ENCODE assay signal across 8 cellular contexts in the genomic region with DNA sequence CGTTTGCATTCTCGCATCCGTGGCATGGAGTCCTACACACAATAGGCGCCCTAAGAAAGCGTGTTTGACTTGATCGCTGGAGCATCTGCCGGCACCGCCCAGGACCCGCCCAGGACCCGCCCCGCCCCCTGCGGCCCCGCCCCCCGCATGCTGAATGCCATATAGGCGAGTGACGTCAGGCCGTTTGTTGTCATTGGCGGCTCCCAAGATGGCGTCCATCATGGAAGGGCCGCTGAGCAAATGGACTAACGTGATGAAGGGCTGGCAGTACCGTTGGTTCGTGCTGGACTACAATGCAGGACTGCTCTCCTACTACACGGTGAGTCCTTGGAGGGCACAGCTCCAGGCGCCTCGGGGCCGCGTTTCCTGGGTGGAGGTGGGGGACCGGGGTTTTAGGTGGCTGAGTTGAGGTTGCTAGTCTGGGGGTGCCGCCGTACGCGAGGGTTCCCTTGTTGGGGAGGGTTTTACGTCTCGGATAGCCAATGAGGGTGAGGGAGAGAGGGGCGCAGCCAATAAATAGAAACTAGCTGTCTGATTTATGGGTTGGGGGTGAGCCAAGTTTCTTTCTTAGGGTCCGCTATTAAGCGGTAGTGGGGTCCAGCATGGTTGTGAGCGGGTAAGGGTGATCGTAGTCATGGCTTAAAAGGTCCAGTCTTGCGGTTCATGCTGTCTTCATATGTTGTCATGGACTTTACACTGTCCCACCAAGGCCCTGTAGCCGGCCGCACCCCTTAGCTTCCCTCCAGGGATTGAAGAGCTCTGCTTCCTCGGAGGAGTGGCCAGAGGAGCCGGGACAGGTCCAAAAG. TPM values are rescaled to one million over a fixed set of nuclear protein-coding genes. Genes with fewer than 3 reads are reported as not detected.
DNase-seq lines count a peak whose midpoint lies in the region; ATAC-seq and TF ChIP-seq lines count a peak whose summit lies in the region.

A gene with protein sequence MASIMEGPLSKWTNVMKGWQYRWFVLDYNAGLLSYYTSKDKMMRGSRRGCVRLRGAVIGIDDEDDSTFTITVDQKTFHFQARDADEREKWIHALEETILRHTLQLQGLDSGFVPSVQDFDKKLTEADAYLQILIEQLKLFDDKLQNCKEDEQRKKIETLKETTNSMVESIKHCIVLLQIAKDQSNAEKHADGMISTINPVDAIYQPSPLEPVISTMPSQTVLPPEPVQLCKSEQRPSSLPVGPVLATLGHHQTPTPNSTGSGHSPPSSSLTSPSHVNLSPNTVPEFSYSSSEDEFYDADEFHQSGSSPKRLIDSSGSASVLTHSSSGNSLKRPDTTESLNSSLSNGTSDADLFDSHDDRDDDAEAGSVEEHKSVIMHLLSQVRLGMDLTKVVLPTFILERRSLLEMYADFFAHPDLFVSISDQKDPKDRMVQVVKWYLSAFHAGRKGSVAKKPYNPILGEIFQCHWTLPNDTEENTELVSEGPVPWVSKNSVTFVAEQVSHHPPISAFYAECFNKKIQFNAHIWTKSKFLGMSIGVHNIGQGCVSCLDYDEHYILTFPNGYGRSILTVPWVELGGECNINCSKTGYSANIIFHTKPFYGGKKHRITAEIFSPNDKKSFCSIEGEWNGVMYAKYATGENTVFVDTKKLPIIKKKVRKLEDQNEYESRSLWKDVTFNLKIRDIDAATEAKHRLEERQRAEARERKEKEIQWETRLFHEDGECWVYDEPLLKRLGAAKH (plus strand): TSS at position 190 of the 806 bp plus-strand sequence. CDS start 19 bp downstream, at position 209.

- H3K4me3 Mint-ChIP-seq in type B pancreatic cell, result peak within 1 kb of the TSS; percentile 100

- H3K27me3 Mint-ChIP-seq in type B pancreatic cell, result peaks cover 6% of the 10 kb centered on the region

- no peaks in the 10 kb centered on the region for H3K27me3 ChIP-seq in adipocyte (replicated peaks; ENCODE audit: control insufficient read depth, insufficient read depth, low read length)

- no peak for TF ChIP-seq CTCF in GM12865 (IDR thresholded peaks at IDR 0.05; ENCODE audit: insufficient read depth, low read depth, low read length, missing control alignments)
- TF ChIP-seq CTCF in type B pancreatic cell (conservative IDR thresholded peaks at IDR 0.05), result no peak

- peaks cover 48% of the 10 kb centered on the region for H3K4me1 ChIP-seq in adipocyte (ENCODE audit: control insufficient read depth, insufficient read depth, low read length)

- peaks cover 24% of the 10 kb centered on the region for H3K4me1 Mint-ChIP-seq in type B pancreatic cell (ENCODE audit: unreplicated experiment)

- ATAC-seq in HG02798 (IDR thresholded peaks at IDR 0.05; ENCODE audit: poor library complexity, unreplicated experiment), result peak; percentile 89

- no peaks in the 10 kb centered on the region for H3K36me3 ChIP-seq in adipocyte (ENCODE audit: control insufficient read depth, insufficient read depth, low read length, severe bottlenecking)

- H3K27ac Mint-ChIP-seq in type B pancreatic cell, result peak within 1 kb of the TSS; percentile 100

- no peaks in the 10 kb centered on the region for H3K36me3 Mint-ChIP-seq in type B pancreatic cell

- H3K4me3 ChIP-seq in GM12865 (ENCODE audit: low read depth, low read length) (peak within 1 kb of the TSS; percentile 99), adipocyte (ENCODE audit: low read length) (peak within 1 kb of the TSS; percentile 99)

- peak within 1 kb of the TSS; percentile 93 for H3K9ac ChIP-seq in adipocyte (ENCODE audit: low read length)

- DNase-seq in GM12865 (ENCODE audit: low read depth), result peak; percentile 92
- peak; percentile 59 for DNase-seq in NCI-H1436 treated with DMSO at 0.1 percent for 48 hours (lab: John Stamatoyannopoulos, UW)
- peak; percentile 86 for DNase-seq in T follicular helper cell (ENCODE audit: low read depth)
- peak; percentile 97 for DNase-seq in adipocyte (ENCODE audit: low read depth)
- DNase-seq in cardiac septum (ENCODE audit: low spot score), result peak; percentile 97
- peak; percentile 77 to 97 (median 88) for DNase-seq in posterior cingulate gyrus
- DNase-seq in type B pancreatic cell (ENCODE audit: extremely low spot score, unreplicated experiment), result peak; percentile 88

- H3K9me3 Mint-ChIP-seq in type B pancreatic cell, result no peaks in the 10 kb centered on the region

- no peaks in the 10 kb centered on the region for H3K9me3 ChIP-seq in adipocyte (ENCODE audit: control insufficient read depth, low read length)

- intact Hi-C loops in cardiac septum (cut with DNase I), result loop anchor here (5.0 kb wide), 3 partner anchors 45 to 260 kb away; a partner anchor contains a TSS
- intact Hi-C loops in posterior cingulate gyrus (cut with DNase I), result loop anchor here (5.0 kb wide), 1 partner anchor 35 kb away; no protein-coding TSS in a partner anchor

RNA-seq across cellular contexts. Expression of the gene that starts here (rescaled TPM):
- total RNA-seq in cardiac septum (48.7 TPM), type B pancreatic cell (ENCODE audit: low replicate concordance) (84.9 and 88.3 TPM in 2 replicates)

Comparison
In these comparisons a context has a peak if more than half of its experiments do, and no peak if none do; other contexts are left out.
1. Peak in every context shown above with its lines: DNase-seq, ATAC-seq and H3K4me3 ChIP-seq.